ENCODE assay signal across 15 cellular contexts in genomic region chr2:39138837-39139211, GRCh38.
"Had no signal": no experiment of that assay in that cellular context is flagged by ENCODE, and none has a peak within 500 bp of the region (broad histone marks: within the 10 kb centered on the region; RNA-seq: fewer than 3 reads in every experiment).

No MANE protein-coding gene starts in this region.

- H3K4me3 Mint-ChIP-seq: central memory CD8-positive, alpha-beta T cell; endodermal cell; mesothelial cell of epicardium; nephron had no signal

- H3K27ac Mint-ChIP-seq: endodermal cell had no signal

- H3K9me3 Mint-ChIP-seq: central memory CD8-positive, alpha-beta T cell; endodermal cell; mesothelial cell of epicardium; nephron had no signal

- DNase-seq: activated CD4-positive, alpha-beta T cell treated with anti-CD3 and anti-CD28 coated beads, Interleukin-2, amount 50 U/mL, for 48 hours; activated CD8-positive, alpha-beta memory T cell treated with anti-CD3 and anti-CD28 coated beads, Interleukin-2, amount 50 U/mL, for 4 hours; colonic mucosa; endodermal cell; foreskin keratinocyte; hypothalamus; islet precursor cell; SK-N-SH; stimulated activated CD4-positive, alpha-beta T cell treated with anti-CD3 and anti-CD28 coated beads, Interleukin-4, amount 100 ng/mL, for 1 hour; stomach had no signal

- H3K36me3 Mint-ChIP-seq: mesothelial cell of epicardium had no signal

- ATAC-seq: activated CD4-positive, CD25-positive, alpha-beta regulatory T cell treated with anti-CD3 and anti-CD28 coated beads, Interleukin-2, amount 50 U/mL, for 24 hours; foreskin keratinocyte; sciatic nerve had no signal

- H3K27me3 Mint-ChIP-seq: central memory CD8-positive, alpha-beta T cell had no signal
